8 cellular contexts compared by ENCODE assay signal in genomic region chr14:23469906-23470403, GRCh38. TPM values are rescaled to one million over a fixed set of nuclear protein-coding genes. Genes with fewer than 3 reads are reported as not detected.
DNase-seq lines count a peak whose midpoint lies in the region; ATAC-seq and TF ChIP-seq lines count a peak whose summit lies in the region.

No MANE protein-coding gene starts in this region.

- TF ChIP-seq CTCF in epithelial cell of proximal tubule (conservative IDR thresholded peaks at IDR 0.05; ENCODE audit: low read depth, low read length) (no peak), retinal pigment epithelial cell (conservative IDR thresholded peaks at IDR 0.05; ENCODE audit: low read depth, low read length) (no peak)

- H3K27ac ChIP-seq in KOPT-K1 (ENCODE audit: low read depth, low read length, poor library complexity, severe bottlenecking) = peak overlapping the region; percentile 61

- H3K36me3 ChIP-seq in KOPT-K1 (ENCODE audit: insufficient read depth, low read length) = peaks cover 45% of the 10 kb centered on the region

- ATAC-seq in GM19351 (IDR thresholded peaks at IDR 0.05; ENCODE audit: unreplicated experiment) (peak; percentile 1), HG03439 (IDR thresholded peaks at IDR 0.05; ENCODE audit: unreplicated experiment) (no peak), HG03159 (IDR thresholded peaks at IDR 0.05; ENCODE audit: unreplicated experiment) (no peak), GM21786 (IDR thresholded peaks at IDR 0.05; ENCODE audit: unreplicated experiment) (no peak)

- H3K4me3 ChIP-seq in epithelial cell of proximal tubule (ENCODE audit: low read depth, low read length) (peak overlapping the region; percentile 75), retinal pigment epithelial cell (ENCODE audit: low read length) (peak overlapping the region; percentile 86)

- no peaks in the 10 kb centered on the region for H3K9me3 ChIP-seq in KOPT-K1 (ENCODE audit: insufficient read depth, low read length, poor library complexity, severe bottlenecking)

- no peak for DNase-seq in epithelial cell of proximal tubule (ENCODE audit: low read depth)
- no peak for DNase-seq in retinal pigment epithelial cell (ENCODE audit: low read depth)
- DNase-seq in NCI-H1417 treated with DMSO at 0.1 percent for 48 hours (lab: John Stamatoyannopoulos, UW) = no peak

RNA-seq across cellular contexts. Expression of gene NGDN, which starts 0.5 kb away (rescaled TPM):
- 41.3 and 41.4 TPM in 2 replicates for total RNA-seq in epithelial cell of proximal tubule

RNA-seq across cellular contexts. Expression of gene MYH7, which starts 34.5 kb away (rescaled TPM):
- not detected in 2 replicates for total RNA-seq in epithelial cell of proximal tubule
